ENCODE assay signal across 9 cellular contexts in the genomic region with DNA sequence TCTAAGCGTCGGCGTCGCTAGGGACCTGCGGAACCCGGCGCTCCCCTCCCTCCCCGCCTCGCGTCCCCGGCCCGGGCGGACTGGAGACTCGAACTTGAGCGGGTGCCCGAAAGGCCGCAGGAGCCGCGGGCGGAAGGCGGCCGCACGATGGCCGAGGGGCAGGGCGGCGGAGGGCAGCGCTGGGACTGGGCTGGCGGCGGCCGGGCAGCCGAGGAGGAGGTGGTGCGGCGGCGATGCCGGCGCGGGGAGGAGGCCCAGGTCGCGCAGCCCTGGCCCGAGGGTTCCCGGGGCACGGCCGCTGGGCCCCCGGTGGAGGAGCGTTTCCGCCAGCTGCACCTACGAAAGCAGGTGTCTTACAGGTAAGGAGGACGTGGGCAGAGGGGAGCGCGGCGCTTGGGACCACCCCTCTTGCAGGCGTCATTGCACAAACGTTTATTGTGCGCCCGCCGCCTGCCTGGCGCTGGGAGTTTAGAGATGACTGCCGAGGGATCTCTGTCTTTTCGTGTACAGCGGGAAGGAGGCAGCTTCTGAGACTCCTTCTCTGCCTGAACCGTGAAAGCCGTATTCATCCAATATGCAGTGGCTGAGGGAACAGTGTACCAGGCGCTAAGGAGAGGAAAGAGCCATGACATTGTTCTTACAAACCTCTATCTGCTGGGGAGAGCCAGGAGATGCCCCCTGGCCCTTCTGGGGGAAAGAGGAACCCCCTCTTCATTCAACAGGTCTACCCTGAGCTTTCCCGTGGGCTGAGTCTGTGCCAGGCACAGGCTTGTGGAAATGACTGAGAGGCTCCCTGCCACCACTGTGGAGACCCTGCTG. TPM values are rescaled to one million over a fixed set of nuclear protein-coding genes. Genes with fewer than 3 reads are reported as not detected.
DNase-seq lines count a peak whose midpoint lies in the region; ATAC-seq and TF ChIP-seq lines count a peak whose summit lies in the region.
"Had no signal": no experiment of that assay in that cellular context is flagged by ENCODE, and none has a peak within 500 bp of the region (broad histone marks: within the 10 kb centered on the region; RNA-seq: fewer than 3 reads in every experiment).

No MANE protein-coding gene starts in this region.

- H2BK12ac ChIP-seq in neuronal stem cell (ENCODE audit: low read length) = peak overlapping the region; percentile 11

- H3K9ac ChIP-seq in OCI-LY1 (ENCODE audit: low read length) (no peak overlapping the region), neuronal stem cell (ENCODE audit: low read depth, low read length, poor library complexity) (peak overlapping the region; percentile 92)
- H3K9ac ChIP-seq: KMS-11 had no signal

- H3K79me2 ChIP-seq in DOHH2 (ENCODE audit: control insufficient read depth, low read length) (no peaks in the 10 kb centered on the region), OCI-LY1 (ENCODE audit: insufficient read depth, low read length) (no peaks in the 10 kb centered on the region)

- H3K36me3 ChIP-seq in DOHH2 (ENCODE audit: control insufficient read depth, low read length) (no peaks in the 10 kb centered on the region), OCI-LY1 (ENCODE audit: insufficient read depth, low read length) (no peaks in the 10 kb centered on the region), neuronal stem cell (replicated peaks in 1 of 2; ENCODE audit: control insufficient read depth in 2 of 2, insufficient read depth in 2 of 2, low read length in 2 of 2) (no peaks in the 10 kb centered on the region)
- H3K36me3 ChIP-seq in effector memory CD4-positive, alpha-beta T cell (ENCODE audit: control insufficient read depth, insufficient read depth, low read length) = no peaks in the 10 kb centered on the region

- H3K4me3 ChIP-seq in DOHH2 (ENCODE audit: low read length) (peak overlapping the region; percentile 30; the same call in 1 of the 2 replicates), OCI-LY1 (ENCODE audit: low read depth, low read length, poor library complexity, severe bottlenecking) (peak overlapping the region; percentile 41), neuronal stem cell (ENCODE audit: low read length in 2 of 2) (peak overlapping the region; percentile 48 to 81)
- H3K4me3 ChIP-seq in effector memory CD4-positive, alpha-beta T cell (ENCODE audit: insufficient read depth, low read depth, low read length, poor library complexity, severe bottlenecking) = peak overlapping the region; percentile 68

- H2AFZ ChIP-seq in OCI-LY1 (ENCODE audit: low read length) (no peak overlapping the region), neuronal stem cell (ENCODE audit: low read length) (peak overlapping the region; percentile 90)

- no peaks in the 10 kb centered on the region for H3K9me3 ChIP-seq in DOHH2 (ENCODE audit: control insufficient read depth, insufficient read depth, low read length)
- H3K9me3 ChIP-seq in OCI-LY1 (ENCODE audit: low read length) = no peaks in the 10 kb centered on the region
- no peaks in the 10 kb centered on the region for H3K9me3 ChIP-seq in effector memory CD4-positive, alpha-beta T cell (ENCODE audit: control insufficient read depth, low read length)
- no peaks in the 10 kb centered on the region for H3K9me3 ChIP-seq in neuronal stem cell (replicated peaks in 1 of 2; ENCODE audit: control insufficient read depth in 2 of 2, insufficient read depth in 1 of 2, low read depth in 1 of 2, low read length in 2 of 2)

- H2BK120ac ChIP-seq in neuronal stem cell (ENCODE audit: low read depth, low read length) = no peak overlapping the region

- H2AK5ac ChIP-seq in neuronal stem cell (ENCODE audit: low read depth, low read length) = peak overlapping the region; percentile 73

- no peak overlapping the region for H2BK5ac ChIP-seq in neuronal stem cell (ENCODE audit: low read length)

- no peaks in the 10 kb centered on the region for H3K79me1 ChIP-seq in neuronal stem cell (ENCODE audit: low read depth, low read length)

- TF ChIP-seq CTCF in DOHH2 (IDR thresholded peaks at IDR 0.05; ENCODE audit: low read depth, low read length, poor library complexity, severe bottlenecking) = no peak
- no peak for TF ChIP-seq CTCF in OCI-LY1 (IDR thresholded peaks at IDR 0.05; ENCODE audit: low read length)

- no peaks in the 10 kb centered on the region for H3K9me2 ChIP-seq in DOHH2 (replicated peaks; ENCODE audit: control insufficient read depth, low read length)
- no peaks in the 10 kb centered on the region for H3K9me2 ChIP-seq in OCI-LY1 (ENCODE audit: low read depth, low read length)

- peak overlapping the region; percentile 56 for H3K14ac ChIP-seq in neuronal stem cell (ENCODE audit: low read length)

- no peak overlapping the region for H3K4ac ChIP-seq in neuronal stem cell (ENCODE audit: low read length)

- H3K27me3 ChIP-seq in DOHH2 (ENCODE audit: control insufficient read depth, low read length) (peaks cover 70% of the 10 kb centered on the region), OCI-LY1 (ENCODE audit: insufficient read depth, low read length) (peaks cover 24% of the 10 kb centered on the region; the same call in 1 of the 2 replicates), neuronal stem cell (ENCODE audit: control insufficient read depth in 3 of 3, insufficient read depth in 3 of 3, low read depth in 1 of 3, low read length in 3 of 3) (peaks cover 0 to 30% (median 11%) of the 10 kb centered on the region in 3 experiments)
- no peaks in the 10 kb centered on the region for H3K27me3 ChIP-seq in effector memory CD4-positive, alpha-beta T cell (replicated peaks; ENCODE audit: control insufficient read depth, insufficient read depth, low read length, poor library complexity, severe bottlenecking)

- no peak for DNase-seq in effector memory CD4-positive, alpha-beta T cell
- no peak for DNase-seq in neuronal stem cell (ENCODE audit: low spot score)
- DNase-seq in C1 segment of cervical spinal cord (lab: John Stamatoyannopoulos, UW) = no peak
- no peak for DNase-seq in NCI-H446 treated with DMSO at 0.1 percent for 48 hours (lab: John Stamatoyannopoulos, UW)
- no peak for DNase-seq in NCI-H128 (lab: John Stamatoyannopoulos, UW; ENCODE audit: unreplicated experiment)

- no peak for ATAC-seq in GM19328 (IDR thresholded peaks at IDR 0.05; ENCODE audit: unreplicated experiment)

- H3K27ac ChIP-seq in DOHH2 (ENCODE audit: low read depth, low read length) (no peak overlapping the region), OCI-LY1 (ENCODE audit: low read depth, low read length, poor library complexity, severe bottlenecking) (no peak overlapping the region), neuronal stem cell (replicated peaks; ENCODE audit: low read length) (no peak overlapping the region)
- peak overlapping the region; percentile 61 for H3K27ac ChIP-seq in effector memory CD4-positive, alpha-beta T cell (ENCODE audit: insufficient read depth, low read length, poor library complexity, severe bottlenecking)
- H3K27ac ChIP-seq: KMS-11 had no signal

- no peaks in the 10 kb centered on the region for H3F3A ChIP-seq in DOHH2 (ENCODE audit: control insufficient read depth, insufficient read depth)
- H3F3A ChIP-seq in OCI-LY1 (ENCODE audit: insufficient read depth, low read length) = no peaks in the 10 kb centered on the region

- peak overlapping the region; percentile 69 for H3K23ac ChIP-seq in neuronal stem cell (ENCODE audit: low read depth, low read length, poor library complexity)

- H2BK15ac ChIP-seq in neuronal stem cell (ENCODE audit: low read length) = peak overlapping the region; percentile 76

- peak overlapping the region; percentile 96 for H3K18ac ChIP-seq in neuronal stem cell (ENCODE audit: low read length)

- H3K4me1 ChIP-seq in DOHH2 (ENCODE audit: control insufficient read depth, low read length) (peaks cover 13% of the 10 kb centered on the region), OCI-LY1 (ENCODE audit: insufficient read depth, low read length, severe bottlenecking) (no peaks in the 10 kb centered on the region), neuronal stem cell (ENCODE audit: control insufficient read depth in 2 of 2, insufficient read depth in 1 of 2, low read depth in 1 of 2, low read length in 2 of 2) (peaks cover 38% of the 10 kb centered on the region in 2 donors)
- H3K4me1 ChIP-seq in effector memory CD4-positive, alpha-beta T cell (ENCODE audit: control insufficient read depth, insufficient read depth, low read length, poor library complexity, severe bottlenecking) = peaks cover 56% of the 10 kb centered on the region

- no CpG with 5 or more reads among the region's 64 CpGs for WGBS in neuronal stem cell (ENCODE audit: extremely low coverage in 2 of 2, insufficient read length in 2 of 2, insufficient replicate concordance in 1 of 2), 2 donors

- H3K4me2 ChIP-seq in DOHH2 (ENCODE audit: low read length) (peak overlapping the region; percentile 41), OCI-LY1 (ENCODE audit: low read length) (peak overlapping the region; percentile 55; the same call in 1 of the 2 replicates), neuronal stem cell (ENCODE audit: insufficient read depth, low read length, poor library complexity, severe bottlenecking) (peak overlapping the region; percentile 90)
- H3K4me2 ChIP-seq: KMS-11 had no signal

- H4K91ac ChIP-seq in neuronal stem cell (ENCODE audit: low read depth, low read length, poor library complexity) = no peak overlapping the region

- H4K8ac ChIP-seq in neuronal stem cell (ENCODE audit: low read depth, low read length) = no peak overlapping the region

- no peaks in the 10 kb centered on the region; the same call in 1 of the 2 replicates for H4K20me1 ChIP-seq in DOHH2 (ENCODE audit: control insufficient read depth, insufficient read depth, low read depth, low read length)
- H4K20me1 ChIP-seq in OCI-LY1 (ENCODE audit: insufficient read depth, low read length) = no peaks in the 10 kb centered on the region

RNA-seq across cellular contexts. Expression of a gene that starts 13.9 kb away (rescaled TPM):
- polyA plus RNA-seq in neuronal stem cell (2013, experiment 1 of 2) = 33.3 TPM
- 32.3 TPM for polyA plus RNA-seq in neuronal stem cell (2013, experiment 2 of 2)

RNA-seq across cellular contexts. Expression of a gene that starts 48.1 kb away (rescaled TPM):
- polyA plus RNA-seq in neuronal stem cell (2013, experiment 1 of 2) = 1,851 TPM
- polyA plus RNA-seq in neuronal stem cell (2013, experiment 2 of 2) = 1,853 TPM

RNA-seq across cellular contexts. Expression of a gene that starts 55.9 kb away (rescaled TPM):
- polyA plus RNA-seq in neuronal stem cell (2013, experiment 1 of 2) = 8.4 TPM
- 8.8 TPM for polyA plus RNA-seq in neuronal stem cell (2013, experiment 2 of 2)

RNA-seq across cellular contexts. Expression of a gene that starts 58.2 kb away (rescaled TPM):
- 0.10 TPM for polyA plus RNA-seq in neuronal stem cell (2013, experiment 1 of 2)
- polyA plus RNA-seq in neuronal stem cell (2013, experiment 2 of 2) = 0.15 TPM
